22 cellular contexts compared by ENCODE assay signal in the genomic region with DNA sequence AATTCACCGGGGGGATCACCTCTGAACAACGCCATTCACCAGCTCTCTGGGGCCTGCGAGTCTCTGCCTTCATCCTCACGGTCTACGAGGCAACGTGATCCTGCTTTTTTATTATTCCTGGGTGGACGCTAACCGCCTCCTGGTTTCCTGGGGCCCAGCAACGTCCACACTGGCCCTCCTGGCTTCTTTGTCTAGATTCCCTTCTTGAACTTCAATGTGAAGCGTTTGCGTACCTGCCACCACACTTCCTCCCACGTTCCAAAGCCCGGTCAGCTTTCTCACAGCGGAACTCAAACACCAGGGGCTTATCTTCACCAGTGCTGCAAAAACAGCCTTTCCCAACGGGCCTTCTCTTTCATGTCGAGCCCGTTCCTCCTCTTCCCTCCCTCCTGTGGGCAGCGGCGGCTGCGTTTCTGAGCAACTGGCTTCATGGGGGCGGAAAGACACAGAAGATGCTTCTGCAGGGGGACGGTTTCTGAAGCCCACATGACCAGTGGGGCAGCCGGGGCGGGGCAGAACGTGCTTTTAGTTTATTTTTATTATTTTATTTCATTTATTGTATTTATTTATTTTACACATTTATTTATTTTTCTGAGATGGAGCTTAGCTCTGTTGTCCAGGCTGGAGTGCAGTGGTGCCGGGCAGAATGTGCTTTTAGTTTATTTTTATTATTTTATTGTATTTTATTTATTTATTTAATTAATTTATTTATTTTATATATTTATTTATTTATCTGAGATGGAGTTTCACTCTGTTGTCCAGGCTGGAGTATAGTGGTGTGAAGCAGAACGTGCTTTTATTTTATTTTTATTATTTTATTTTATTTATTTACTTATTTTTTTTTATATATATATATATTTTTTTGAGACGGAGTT.
"Had no signal": no experiment of that assay in that cellular context is flagged by ENCODE, and none has a peak within 500 bp of the region (broad histone marks: within the 10 kb centered on the region; RNA-seq: fewer than 3 reads in every experiment).

No MANE protein-coding gene starts in this region.

- DNase-seq: activated CD4-positive, alpha-beta T cell treated with anti-CD3 and anti-CD28 coated beads, Interleukin-2, amount 50 U/mL, for 1 hour; activated CD8-positive, alpha-beta T cell treated with anti-CD3 and anti-CD28 coated beads, Interleukin-2, amount 10 ng/mL, durations not matched to agents 7 days and 5 days; activated naive CD4-positive, alpha-beta T cell treated with Interleukin-2 at 50 U/mL for 16 hours; activated naive CD8-positive, alpha-beta T cell treated with anti-CD3 and anti-CD28 coated beads for 36 hours; activated T-cell treated with anti-CD3 and anti-CD28 coated beads, Interleukin-2, amount 50 U/mL, for 48 hours; central memory CD4-positive, alpha-beta T cell; heart right ventricle; left colon; naive B cell; right cardiac atrium; stimulated activated CD4-positive, alpha-beta T cell treated with anti-CD3 and anti-CD28 coated beads, Interleukin-2, amount 100 ng/mL, for 24 hours; stomach; T-helper 17 cell; transverse colon; uterus had no signal

- H3K4me1 Mint-ChIP-seq: activated naive CD8-positive, alpha-beta T cell treated with anti-CD3 and anti-CD28 coated beads for 36 hours; naive B cell; stimulated activated memory B cell treated with anti-CD40 and anti-IgM and Interleukin-4, amounts not matched to agents 10 μg/mL and 1 μg/mL and 100 μg/mL, for 72 hours; T-helper 17 cell had no signal

- H3K27ac ChIP-seq: heart right ventricle, prostate gland, skin epidermis, stomach, suprapubic skin, transverse colon, uterus had no signal

- H3K4me1 ChIP-seq: heart right ventricle, prostate gland, stomach, suprapubic skin, transverse colon, uterus had no signal

- H3K4me3 ChIP-seq: heart right ventricle, lung, prostate gland, skin epidermis, stomach, suprapubic skin, transverse colon, uterus had no signal

- H3K9me3 ChIP-seq: heart right ventricle, prostate gland, suprapubic skin, transverse colon, uterus had no signal

- H3K4me3 Mint-ChIP-seq: activated CD8-positive, alpha-beta T cell treated with anti-CD3 and anti-CD28 coated beads, Interleukin-2, amount 10 ng/mL, durations not matched to agents 7 days and 5 days; activated naive CD8-positive, alpha-beta T cell treated with anti-CD3 and anti-CD28 coated beads for 36 hours; neural crest cell; stimulated activated memory B cell treated with anti-CD40 and anti-IgM and Interleukin-4, amounts not matched to agents 10 μg/mL and 1 μg/mL and 100 μg/mL, for 72 hours; T-helper 17 cell had no signal

- ATAC-seq: activated CD4-positive, CD25-positive, alpha-beta regulatory T cell treated with anti-CD3 and anti-CD28 coated beads, Interleukin-2, amount 50 U/mL, for 24 hours; activated CD8-positive, alpha-beta T cell treated with anti-CD3 and anti-CD28 coated beads, Interleukin-2, amount 10 ng/mL, durations not matched to agents 7 days and 5 days; heart right ventricle; left colon; right cardiac atrium; stimulated activated memory B cell treated with anti-CD40 and anti-IgM and Interleukin-4, amounts not matched to agents 10 μg/mL and 1 μg/mL and 100 μg/mL, for 72 hours; T-helper 17 cell had no signal

- H3K9me3 Mint-ChIP-seq: activated naive CD8-positive, alpha-beta T cell treated with anti-CD3 and anti-CD28 coated beads for 36 hours; neural crest cell; stimulated activated memory B cell treated with anti-CD40 and anti-IgM and Interleukin-4, amounts not matched to agents 10 μg/mL and 1 μg/mL and 100 μg/mL, for 72 hours had no signal

- H3K27me3 ChIP-seq: uterus had no signal

- H3K36me3 Mint-ChIP-seq: activated naive CD8-positive, alpha-beta T cell treated with anti-CD3 and anti-CD28 coated beads for 36 hours; naive B cell; stimulated activated memory B cell treated with anti-CD40 and anti-IgM and Interleukin-4, amounts not matched to agents 10 μg/mL and 1 μg/mL and 100 μg/mL, for 72 hours had no signal

- H3K36me3 ChIP-seq: heart right ventricle, prostate gland, stomach, suprapubic skin, transverse colon, uterus had no signal

- H3K27ac Mint-ChIP-seq: activated CD8-positive, alpha-beta T cell treated with anti-CD3 and anti-CD28 coated beads, Interleukin-2, amount 10 ng/mL, durations not matched to agents 7 days and 5 days; naive B cell; stimulated activated memory B cell treated with anti-CD40 and anti-IgM and Interleukin-4, amounts not matched to agents 10 μg/mL and 1 μg/mL and 100 μg/mL, for 72 hours; T-helper 17 cell had no signal
